In genomic region chr5:42799668-42800114, GRCh38 we compare ENCODE assay signal across 1 cellular context.
TF ChIP-seq lines count a peak whose summit lies in the region.

No MANE protein-coding gene starts in this region.

TF ChIP-seq in GM12878, 131 proteins besides CTCF, POLR2A, EP300 and RAD21 (continued from another document):
- TF ChIP-seq, protein P1, sequence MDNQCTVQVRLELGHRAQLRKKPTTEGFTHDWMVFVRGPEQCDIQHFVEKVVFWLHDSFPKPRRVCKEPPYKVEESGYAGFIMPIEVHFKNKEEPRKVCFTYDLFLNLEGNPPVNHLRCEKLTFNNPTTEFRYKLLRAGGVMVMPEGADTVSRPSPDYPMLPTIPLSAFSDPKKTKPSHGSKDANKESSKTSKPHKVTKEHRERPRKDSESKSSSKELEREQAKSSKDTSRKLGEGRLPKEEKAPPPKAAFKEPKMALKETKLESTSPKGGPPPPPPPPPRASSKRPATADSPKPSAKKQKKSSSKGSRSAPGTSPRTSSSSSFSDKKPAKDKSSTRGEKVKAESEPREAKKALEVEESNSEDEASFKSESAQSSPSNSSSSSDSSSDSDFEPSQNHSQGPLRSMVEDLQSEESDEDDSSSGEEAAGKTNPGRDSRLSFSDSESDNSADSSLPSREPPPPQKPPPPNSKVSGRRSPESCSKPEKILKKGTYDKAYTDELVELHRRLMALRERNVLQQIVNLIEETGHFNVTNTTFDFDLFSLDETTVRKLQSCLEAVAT (IDR thresholded peaks at IDR 0.05), result 0 out of 2 replicates have a peak, but pooled peaks have one; percentile 37
